Comparison of ENCODE assay signal across 1 cellular context in genomic region chr17:82974136-82974952, GRCh38.
TF ChIP-seq lines count a peak whose summit lies in the region.

No MANE protein-coding gene starts in this region.

TF ChIP-seq in HCT116, 20 proteins besides CTCF, POLR2A, EP300 and RAD21 (continued from another document):
- TF ChIP-seq REST (IDR thresholded peaks at IDR 0.05; ENCODE audit: low read depth) (no peak), SRF (IDR thresholded peaks at IDR 0.05; ENCODE audit: low read depth) (no peak), YY1 (IDR thresholded peaks at IDR 0.05; ENCODE audit: extremely low read depth, insufficient replicate concordance, low read depth, low read length) (no peak), POLR2AphosphoS5 (IDR thresholded peaks at IDR 0.05; ENCODE audit: low read depth, low read length) (no peak), EZH2 (IDR thresholded peaks at IDR 0.05) (no peak), EZH2phosphoT487 (IDR thresholded peaks at IDR 0.05; ENCODE audit: borderline replicate concordance) (no peak), SP1 (IDR thresholded peaks at IDR 0.05; ENCODE audit: low read depth) (no peak), ZNF274 (IDR thresholded peaks at IDR 0.05; ENCODE audit: low read depth, low read length) (no peak), CEBPB (IDR thresholded peaks at IDR 0.05; ENCODE audit: low read depth) (no peak)
